Comparison of ENCODE assay signal across 8 cellular contexts in genomic region chr3:15428539-15428938, GRCh38. TPM values are rescaled to one million over a fixed set of nuclear protein-coding genes. Genes with fewer than 3 reads are reported as not detected.
DNase-seq lines count a peak whose midpoint lies in the region; ATAC-seq, FAIRE-seq and TF ChIP-seq lines count a peak whose summit lies in the region.

No MANE protein-coding gene starts in this region.

- TSS peak; percentile 52 for BruUV-seq in HepG2 (replicated peaks; lab: Mats Ljungman, UMichigan)

- H3K9me3 ChIP-seq in HepG2 (ENCODE audit: low read length) (no peaks in the 10 kb centered on the region), subcutaneous abdominal adipose tissue (ENCODE audit: control insufficient read depth in 5 of 5, low read length in 5 of 5) (no peaks in the 10 kb centered on the region)

- no peak for TF ChIP-seq EP300 in HepG2 (IDR thresholded peaks at IDR 0.05; ENCODE audit: low read depth in 2 of 2, low read length in 2 of 2)
- TF ChIP-seq EP300 in HepG2 (CRISPR knock-in tag; IDR thresholded peaks at IDR 0.05; ENCODE audit: borderline replicate concordance), result no peak

- WGBS in HepG2 (ENCODE audit: low lambda C conversion rate), result 3% methylated on average over 6 of the region's 9 CpGs

- CTCF ChIA-PET in HepG2 (lab: Yijun Ruan, JAX; ENCODE audit: low intra/inter-chr PET ratio, low total read pairs), result no interaction called here

- no peak for FAIRE-seq in HepG2 (lab: Jason Lieb, UNC)

- H3K9ac ChIP-seq in HepG2 (ENCODE audit: insufficient read depth, low read depth, low read length) (peak overlapping the region; percentile 93; the same call in 1 of the 2 replicates), subcutaneous abdominal adipose tissue (ENCODE audit: low read length in 5 of 5) (peak overlapping the region; percentile 86 to 99 (median 98))

- ATAC-seq in HepG2, result peak; percentile 12; the same call in 2 of the 3 replicates
- no peak for ATAC-seq in GM21825 (IDR thresholded peaks at IDR 0.05; ENCODE audit: unreplicated experiment)
- ATAC-seq in HG03460 (IDR thresholded peaks at IDR 0.05; ENCODE audit: unreplicated experiment), result no peak

- DNase-seq in EH (ENCODE audit: low read depth), result peak; percentile 76
- DNase-seq in MV-4-11 (lab: John Stamatoyannopoulos, UW), result peak; percentile 60
- peak; percentile 55 for DNase-seq in astrocyte of the hippocampus (ENCODE audit: low read depth, low spot score)
- DNase-seq in HepG2 (ENCODE audit: low spot score), result no peak
- no peak for DNase-seq in NCI-H2029 (lab: John Stamatoyannopoulos, UW)

- in situ Hi-C loops in HepG2 (cut with HindIII; ENCODE audit: extremely low pct_ligation_motif_present, low pct_unique_long_range_greater_than_20kb), result loop anchor here (5.0 kb wide), 1 partner anchor 129 kb away; no protein-coding TSS in a partner anchor

- peak overlapping the region; percentile 92 for H3K4me2 ChIP-seq in HepG2 (ENCODE audit: low read depth, low read length)

- H3K27ac ChIP-seq in HepG2 (ENCODE audit: extremely low read length, insufficient read depth, low read length) (no peak overlapping the region), subcutaneous abdominal adipose tissue (ENCODE audit: low read depth, low read length) (peak overlapping the region; percentile 90)

- no peak for TF ChIP-seq POLR2A in HepG2 (IDR thresholded peaks at IDR 0.05; ENCODE audit: insufficient read depth in 1 of 2, low read depth in 2 of 2, low read length in 2 of 2)

- peaks cover 4% of the 10 kb centered on the region; the same call in 1 of the 2 replicates for H4K20me1 ChIP-seq in HepG2 (ENCODE audit: insufficient read depth, low read length)

- H3K36me3 ChIP-seq in HepG2 (replicated peaks in 1 of 2; ENCODE audit: control insufficient read depth in 1 of 2, insufficient read depth in 2 of 2, low read length in 2 of 2) (peaks cover 6 to 28% of the 10 kb centered on the region in 2 experiments), subcutaneous abdominal adipose tissue (ENCODE audit: control insufficient read depth in 5 of 5, insufficient read depth in 5 of 5, low read length in 5 of 5) (peaks cover 7 to 33% (median 24%) of the 10 kb centered on the region in 5 donors)

- POLR2A ChIA-PET in HepG2 (lab: Yijun Ruan, JAX), result no interaction called here

- H3K27me3 ChIP-seq in HepG2 (ENCODE audit: control insufficient read depth in 1 of 2, insufficient read depth in 2 of 2, low read length in 2 of 2) (peaks cover 0 to 5% of the 10 kb centered on the region in 2 experiments; a peak in 1 of 5 replicates), subcutaneous abdominal adipose tissue (ENCODE audit: control insufficient read depth in 5 of 5, insufficient read depth in 4 of 5, low read length in 5 of 5) (no peaks in the 10 kb centered on the region)

- no peak for TF ChIP-seq RAD21 in HepG2 (CRISPR knock-in tag; IDR thresholded peaks at IDR 0.05)

- H2AFZ ChIP-seq in HepG2 (ENCODE audit: low read length), result no peak overlapping the region

- peaks cover 68% of the 10 kb centered on the region for H3K79me2 ChIP-seq in HepG2 (ENCODE audit: insufficient read depth, low read length)

- intact Hi-C loops in HepG2 (cut with micrococcal nuclease; ENCODE audit: unreplicated experiment), result no loop called here

- no peak for TF ChIP-seq CTCF in HepG2 (CRISPR knock-in tag; IDR thresholded peaks at IDR 0.05)

- H3K4me1 ChIP-seq in HepG2 (ENCODE audit: insufficient read depth, low read length) (peaks cover 37% of the 10 kb centered on the region), subcutaneous abdominal adipose tissue (ENCODE audit: control insufficient read depth in 5 of 5, insufficient read depth in 5 of 5, low read length in 5 of 5) (peaks cover 2 to 41% (median 30%) of the 10 kb centered on the region in 5 donors)

- H3K4me3 ChIP-seq in HepG2 (replicated peaks in 1 of 3; ENCODE audit: insufficient read depth in 1 of 3, low read depth in 2 of 3, low read length in 3 of 3) (peak overlapping the region; percentile 91 to 99 (median 97)), subcutaneous abdominal adipose tissue (ENCODE audit: low read depth in 1 of 5, low read length in 5 of 5) (peak overlapping the region; percentile 90 to 99 (median 98))

TF ChIP-seq in HepG2, 621 proteins besides CTCF, POLR2A, EP300 and RAD21 (continues in another document):
- TF ChIP-seq TBX3 (IDR thresholded peaks at IDR 0.05; ENCODE audit: borderline replicate concordance) (no peak), POLR2G (IDR thresholded peaks at IDR 0.05; ENCODE audit: low read depth, low read length) (no peak), XBP1 (CRISPR knock-in tag; IDR thresholded peaks at IDR 0.05) (no peak), CENPX (CRISPR knock-in tag; IDR thresholded peaks at IDR 0.05) (no peak), ZNF616 (CRISPR knock-in tag; IDR thresholded peaks at IDR 0.05; ENCODE audit: low read depth) (no peak), E2F1 (CRISPR knock-in tag; IDR thresholded peaks at IDR 0.05) (no peak), KDM6A (CRISPR knock-in tag; IDR thresholded peaks at IDR 0.05; ENCODE audit: low read depth) (no peak), ZNF20 (CRISPR knock-in tag; IDR thresholded peaks at IDR 0.05) (no peak), STAG1 (CRISPR knock-in tag; IDR thresholded peaks at IDR 0.05) (no peak), ZNF724P (CRISPR knock-in tag; IDR thresholded peaks at IDR 0.05; ENCODE audit: borderline replicate concordance) (no peak), SP2 (CRISPR knock-in tag; IDR thresholded peaks at IDR 0.05) (no peak)

RNA-seq across cellular contexts. Expression of gene EAF1, which starts 1.1 kb away (rescaled TPM):
- 30.0 and 38.5 TPM in 2 replicates for total RNA-seq in HepG2 (2016; rRNA removed; fragmentation: Illumina TruSeq; extraction: Trizol)
- total RNA-seq in HepG2 (2016; cell fraction: cytosol; rRNA removed; fragmentation: Illumina TruSeq; extraction: Trizol; ENCODE audit: low read depth), result 2.7 and 2.8 TPM in 2 replicates
- 30.9 and 39.2 TPM in 2 replicates for total RNA-seq in HepG2 (2016; cell fraction: insoluble cytoplasmic fraction; rRNA removed; fragmentation: Illumina TruSeq; extraction: Trizol)
- total RNA-seq in HepG2 (2016; cell fraction: membrane; rRNA removed; fragmentation: Illumina TruSeq; extraction: Trizol), result 13.8 and 15.2 TPM in 2 replicates
- total RNA-seq in HepG2 (2016; cell fraction: nucleus; rRNA removed; fragmentation: Illumina TruSeq; extraction: Trizol), result 15.8 and 18.3 TPM in 2 replicates
- 8.1 and 8.4 TPM in 2 replicates for polyA plus RNA-seq in HepG2 (2011; rRNA removed)
- polyA plus RNA-seq in HepG2 (2011; cell fraction: cytosol; rRNA removed), result 7.9 and 8.6 TPM in 2 replicates
- polyA plus RNA-seq in HepG2 (2011; cell fraction: nucleus; rRNA removed), result 8.3 and 10.1 TPM in 2 replicates
- polyA plus RNA-seq in HepG2 (2012), result 13.2 and 13.9 TPM in 2 replicates
- 0.75 and 0.85 TPM in 2 replicates for polyA plus RNA-seq in HepG2 (2016; cell fraction: cytosol; fragmentation: Illumina TruSeq; extraction: Trizol; ENCODE audit: low read depth)
- polyA plus RNA-seq in HepG2 (2016; cell fraction: insoluble cytoplasmic fraction; fragmentation: Illumina TruSeq; extraction: Trizol; ENCODE audit: low read depth), result 26.3 and 27.8 TPM in 2 replicates
- 3.4 and 3.8 TPM in 2 replicates for polyA plus RNA-seq in HepG2 (2016; cell fraction: membrane; fragmentation: Illumina TruSeq; extraction: Trizol; ENCODE audit: low read depth)
- polyA plus RNA-seq in HepG2 (2016; cell fraction: nucleus; fragmentation: Illumina TruSeq; extraction: Trizol; ENCODE audit: insufficient read depth, low read depth), result 20.2 and 20.4 TPM in 2 replicates
- polyA minus RNA-seq in HepG2 (2011; rRNA and poly(A)+ RNA removed; ENCODE audit: low replicate concordance), result 14.7 and 20.2 TPM in 2 replicates
- polyA minus RNA-seq in HepG2 (2011; cell fraction: cytosol; rRNA and poly(A)+ RNA removed), result 14.6 and 16.9 TPM in 2 replicates
- polyA minus RNA-seq in HepG2 (2011; cell fraction: nucleus; rRNA and poly(A)+ RNA removed), result 7.5 and 13.4 TPM in 2 replicates

RNA-seq across cellular contexts. Expression of gene METTL6, which starts 1.2 kb away (rescaled TPM):
- total RNA-seq in HepG2 (2016; rRNA removed; fragmentation: Illumina TruSeq; extraction: Trizol), result 29.4 and 35.9 TPM in 2 replicates
- 22.7 and 26.8 TPM in 2 replicates for total RNA-seq in HepG2 (2016; cell fraction: cytosol; rRNA removed; fragmentation: Illumina TruSeq; extraction: Trizol; ENCODE audit: low read depth)
- 27.2 and 36.6 TPM in 2 replicates for total RNA-seq in HepG2 (2016; cell fraction: insoluble cytoplasmic fraction; rRNA removed; fragmentation: Illumina TruSeq; extraction: Trizol)
- 24.1 and 24.6 TPM in 2 replicates for total RNA-seq in HepG2 (2016; cell fraction: membrane; rRNA removed; fragmentation: Illumina TruSeq; extraction: Trizol)
- 19.4 and 19.9 TPM in 2 replicates for total RNA-seq in HepG2 (2016; cell fraction: nucleus; rRNA removed; fragmentation: Illumina TruSeq; extraction: Trizol)
- 17.2 and 17.3 TPM in 2 replicates for polyA plus RNA-seq in HepG2 (2011; rRNA removed)
- 14.0 and 16.7 TPM in 2 replicates for polyA plus RNA-seq in HepG2 (2011; cell fraction: cytosol; rRNA removed)
- polyA plus RNA-seq in HepG2 (2011; cell fraction: nucleus; rRNA removed), result 8.0 and 10.6 TPM in 2 replicates
- 14.2 and 16.9 TPM in 2 replicates for polyA plus RNA-seq in HepG2 (2012)
- polyA plus RNA-seq in HepG2 (2016; cell fraction: cytosol; fragmentation: Illumina TruSeq; extraction: Trizol; ENCODE audit: low read depth), result 8.7 and 10.2 TPM in 2 replicates
- polyA plus RNA-seq in HepG2 (2016; cell fraction: insoluble cytoplasmic fraction; fragmentation: Illumina TruSeq; extraction: Trizol; ENCODE audit: low read depth), result 27.6 and 30.8 TPM in 2 replicates
- polyA plus RNA-seq in HepG2 (2016; cell fraction: membrane; fragmentation: Illumina TruSeq; extraction: Trizol; ENCODE audit: low read depth), result 10.9 and 14.1 TPM in 2 replicates
- 18.8 and 19.1 TPM in 2 replicates for polyA plus RNA-seq in HepG2 (2016; cell fraction: nucleus; fragmentation: Illumina TruSeq; extraction: Trizol; ENCODE audit: insufficient read depth, low read depth)
- 17.3 and 21.1 TPM in 2 replicates for polyA minus RNA-seq in HepG2 (2011; rRNA and poly(A)+ RNA removed; ENCODE audit: low replicate concordance)
- 7.7 and 9.8 TPM in 2 replicates for polyA minus RNA-seq in HepG2 (2011; cell fraction: cytosol; rRNA and poly(A)+ RNA removed)
- 20.2 and 23.5 TPM in 2 replicates for polyA minus RNA-seq in HepG2 (2011; cell fraction: nucleus; rRNA and poly(A)+ RNA removed)

Comparison
In these comparisons a context has a peak if more than half of its experiments do, and no peak if none do; other contexts are left out.
1. DNase-seq: peak in EH (single experiment), MV-4-11 (single experiment) and astrocyte of the hippocampus (single experiment); none in HepG2 (single experiment) and NCI-H2029 (single experiment).